In the genomic region with DNA sequence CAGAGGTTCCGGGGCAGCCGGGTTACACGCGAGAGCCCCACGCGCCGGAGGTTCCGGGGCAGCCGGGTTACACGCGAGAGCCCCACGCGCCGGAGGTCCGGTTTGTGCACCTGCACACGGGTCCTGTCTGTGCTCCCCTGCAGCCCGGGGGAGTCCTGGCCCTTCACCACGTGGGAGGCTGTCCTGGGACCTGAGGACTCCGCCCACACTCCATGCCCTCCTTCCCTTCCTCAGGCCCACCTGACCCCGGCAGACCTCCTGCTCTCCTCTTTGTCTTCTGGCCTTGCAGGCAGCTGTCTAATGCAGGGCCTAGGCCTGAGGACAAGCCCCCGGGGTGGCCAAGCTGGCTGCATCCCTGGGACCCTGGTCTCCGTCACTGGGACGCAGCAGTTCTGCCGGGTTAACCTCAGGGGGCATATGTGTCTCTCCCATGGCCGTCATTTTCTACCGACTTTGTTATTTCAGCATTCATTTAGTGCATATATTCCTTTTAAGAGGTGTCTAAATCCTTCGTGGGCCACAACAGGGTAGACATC, we compare ENCODE assay signal across 18 cellular contexts.
"Had no signal": no experiment of that assay in that cellular context is flagged by ENCODE, and none has a peak within 500 bp of the region (broad histone marks: within the 10 kb centered on the region; RNA-seq: fewer than 3 reads in every experiment).

No MANE protein-coding gene starts in this region.

- H3K36me3 ChIP-seq: gastrocnemius medialis, heart left ventricle, left ventricle myocardium inferior, upper lobe of left lung, WERI-Rb-1 had no signal

- H3K4me1 ChIP-seq: body of pancreas, gastrocnemius medialis, heart left ventricle, left ventricle myocardium inferior, psoas muscle, upper lobe of left lung had no signal

- H3K36me3 Mint-ChIP-seq: memory B cell had no signal

- H3K4me3 Mint-ChIP-seq: activated CD8-positive, alpha-beta T cell treated with anti-CD3 and anti-CD28 coated beads for 36 hours; activated T-helper 1 cell treated with anti-CD3 and anti-CD28 coated beads, Interleukin-12 subunit alpha, Interleukin-12 subunit beta, Interleukin-2, Interleukin-4 antibody, amounts not matched to agents 30 ng/mL and 10 ng/mL and 1 ng/mL, durations not matched to agents 14 hours and 24 hours and 36 hours; memory B cell; neural crest cell; stimulated activated naive CD8-positive, alpha-beta T cell treated with anti-CD3 and anti-CD28 coated beads, Interleukin-15, amount 100 ng/mL, for 72 hours had no signal

- H3K9me3 ChIP-seq: body of pancreas, gastrocnemius medialis, heart left ventricle, left ventricle myocardium inferior, psoas muscle, upper lobe of left lung had no signal

- H3K9me3 Mint-ChIP-seq: activated CD8-positive, alpha-beta T cell treated with anti-CD3 and anti-CD28 coated beads for 36 hours; activated T-helper 1 cell treated with anti-CD3 and anti-CD28 coated beads, Interleukin-12 subunit alpha, Interleukin-12 subunit beta, Interleukin-2, Interleukin-4 antibody, amounts not matched to agents 30 ng/mL and 10 ng/mL and 1 ng/mL, durations not matched to agents 14 hours and 24 hours and 36 hours; memory B cell; neural crest cell; stimulated activated naive CD8-positive, alpha-beta T cell treated with anti-CD3 and anti-CD28 coated beads, Interleukin-15, amount 100 ng/mL, for 72 hours had no signal

- H3K27ac ChIP-seq: body of pancreas, gastrocnemius medialis, heart left ventricle, left ventricle myocardium inferior, psoas muscle, upper lobe of left lung, WERI-Rb-1 had no signal

- H3K27me3 ChIP-seq: body of pancreas, gastrocnemius medialis, upper lobe of left lung had no signal

- H3K4me1 Mint-ChIP-seq: memory B cell; stimulated activated naive CD8-positive, alpha-beta T cell treated with anti-CD3 and anti-CD28 coated beads, Interleukin-15, amount 100 ng/mL, for 72 hours had no signal

- H3K4me3 ChIP-seq: body of pancreas, gastrocnemius medialis, heart left ventricle, left ventricle myocardium inferior, psoas muscle, upper lobe of left lung had no signal

- DNase-seq: activated CD4-positive, alpha-beta T cell treated with anti-CD3 and anti-CD28 coated beads for 4 hours; activated CD8-positive, alpha-beta T cell treated with anti-CD3 and anti-CD28 coated beads for 36 hours; activated naive CD4-positive, alpha-beta T cell; body of pancreas; caudate nucleus; gastrocnemius medialis; kidney glomerular epithelial cell; left ventricle myocardium inferior; psoas muscle; right cardiac atrium; stimulated activated naive CD8-positive, alpha-beta T cell treated with anti-CD3 and anti-CD28 coated beads, Interleukin-15, amount 100 ng/mL, for 72 hours; upper lobe of left lung; WERI-Rb-1 had no signal

- H3K27ac Mint-ChIP-seq: activated CD8-positive, alpha-beta T cell treated with anti-CD3 and anti-CD28 coated beads for 36 hours; activated T-helper 1 cell treated with anti-CD3 and anti-CD28 coated beads, Interleukin-12 subunit alpha, Interleukin-12 subunit beta, Interleukin-2, Interleukin-4 antibody, amounts not matched to agents 30 ng/mL and 10 ng/mL and 1 ng/mL, durations not matched to agents 14 hours and 24 hours and 36 hours; memory B cell; stimulated activated naive CD8-positive, alpha-beta T cell treated with anti-CD3 and anti-CD28 coated beads, Interleukin-15, amount 100 ng/mL, for 72 hours had no signal

- ATAC-seq: activated CD8-positive, alpha-beta T cell treated with anti-CD3 and anti-CD28 coated beads for 36 hours; body of pancreas; esophagus mucosa; gastrocnemius medialis; heart left ventricle; psoas muscle; right cardiac atrium; stimulated activated naive CD8-positive, alpha-beta T cell treated with anti-CD3 and anti-CD28 coated beads, Interleukin-15, amount 100 ng/mL, for 72 hours had no signal
